16 cellular contexts compared by ENCODE assay signal in genomic region chr7:70894799-70895198, GRCh38.
DNase-seq lines count a peak whose midpoint lies in the region; ATAC-seq and TF ChIP-seq lines count a peak whose summit lies in the region.
"Had no signal": no experiment of that assay in that cellular context is flagged by ENCODE, and none has a peak within 500 bp of the region (broad histone marks: within the 10 kb centered on the region; RNA-seq: fewer than 3 reads in every experiment).

No MANE protein-coding gene starts in this region.

- WGBS in endodermal cell (ENCODE audit: insufficient coverage in 1 of 2, insufficient read length in 1 of 2), 2 experiments = 92 to 100% methylated on average over 4 to 6 of the region's 6 CpGs
- no CpG with 5 or more reads among the region's 6 CpGs for WGBS in mesendoderm (ENCODE audit: extremely low coverage, insufficient coverage, low lambda C conversion rate)

- no peak overlapping the region for H2AK5ac ChIP-seq in mesendoderm (ENCODE audit: low read length)

- H4K8ac ChIP-seq in mesendoderm (ENCODE audit: low read depth, low read length) = no peak overlapping the region

- no peaks in the 10 kb centered on the region for H3K79me2 ChIP-seq in mesendoderm (ENCODE audit: control insufficient read depth, insufficient read depth, low read length)

- DNase-seq in endodermal cell (peak; percentile 83), mesendoderm (no peak), amniotic stem cell (lab: John Stamatoyannopoulos, UW) (no peak), mesenteric fat pad (ENCODE audit: low spot score) (no peak)
- DNase-seq: CD8-positive, alpha-beta T cell; COR-L47; DMS153; DMS79 treated with DMSO at 0.1 percent for 48 hours; GOT3; HCEC 1CT; HFFc6 had no signal

- peaks cover 26% of the 10 kb centered on the region for H3K4me1 Mint-ChIP-seq in endodermal cell
- H3K4me1 Mint-ChIP-seq: CD14-positive monocyte had no signal

- H3K9me3 Mint-ChIP-seq in endodermal cell = peaks cover 47% of the 10 kb centered on the region

- no peak for TF ChIP-seq CTCF in endodermal cell (conservative IDR thresholded peaks at IDR 0.05)

- no peaks in the 10 kb centered on the region for H3K36me3 ChIP-seq in HUES48 (ENCODE audit: control insufficient read depth, insufficient read depth, low read length)
- no peaks in the 10 kb centered on the region for H3K36me3 ChIP-seq in endodermal cell (ENCODE audit: control insufficient read depth, insufficient read depth, low read length)
- no peaks in the 10 kb centered on the region for H3K36me3 ChIP-seq in mesendoderm (ENCODE audit: control insufficient read depth, insufficient read depth, low read length)

- no peak overlapping the region for H3K4me3 ChIP-seq in HUES48 (ENCODE audit: low read depth, low read length)
- H3K4me3 ChIP-seq in endodermal cell (ENCODE audit: low read length) = no peak overlapping the region
- no peak overlapping the region for H3K4me3 ChIP-seq in mesendoderm (ENCODE audit: low read length)
- H3K4me3 ChIP-seq: A549 had no signal

- no peaks in the 10 kb centered on the region for H3K79me1 ChIP-seq in mesendoderm (ENCODE audit: low read length)

- peak overlapping the region; percentile 36 for H3K56ac ChIP-seq in mesendoderm (ENCODE audit: low read length)

- H3K27me3 ChIP-seq in HUES48 (ENCODE audit: control insufficient read depth, insufficient read depth, low read length) (no peaks in the 10 kb centered on the region), endodermal cell (ENCODE audit: control insufficient read depth, insufficient read depth, low read length, poor library complexity, severe bottlenecking) (no peaks in the 10 kb centered on the region), mesendoderm (ENCODE audit: insufficient read depth, low read length, poor library complexity) (no peaks in the 10 kb centered on the region)

- no peak overlapping the region for H2BK5ac ChIP-seq in mesendoderm (ENCODE audit: low read length)

- H4K5ac ChIP-seq in mesendoderm (ENCODE audit: low read length) = no peak overlapping the region

- peaks cover 11% of the 10 kb centered on the region for H3K36me3 Mint-ChIP-seq in endodermal cell (ENCODE audit: low read depth)
- H3K36me3 Mint-ChIP-seq: CD14-positive monocyte; CD8-positive, alpha-beta T cell had no signal

- no peak overlapping the region for H2BK120ac ChIP-seq in mesendoderm (ENCODE audit: low read depth, low read length)

- H2BK15ac ChIP-seq in mesendoderm (replicated peaks; ENCODE audit: low read depth) = no peak overlapping the region

- H3K23ac ChIP-seq in mesendoderm (ENCODE audit: low read length) = no peak overlapping the region

- ATAC-seq in GM18909 (IDR thresholded peaks at IDR 0.05; ENCODE audit: poor library complexity, unreplicated experiment) = no peak
- no peak for ATAC-seq in HG03432 (IDR thresholded peaks at IDR 0.05; ENCODE audit: unreplicated experiment)
- ATAC-seq: A549; CD8-positive, alpha-beta T cell had no signal

- H3K27me3 Mint-ChIP-seq in endodermal cell (ENCODE audit: insufficient read depth) = no peaks in the 10 kb centered on the region

- H3K4me1 ChIP-seq in HUES48 (ENCODE audit: control insufficient read depth, insufficient read depth, low read length) (peaks cover 31% of the 10 kb centered on the region), endodermal cell (ENCODE audit: control insufficient read depth, insufficient read depth, low read length) (peaks cover 9% of the 10 kb centered on the region), mesendoderm (ENCODE audit: control insufficient read depth, low read depth, low read length) (no peaks in the 10 kb centered on the region)
- H3K4me1 ChIP-seq: A549 had no signal

- peaks cover 14% of the 10 kb centered on the region for H3K9me3 ChIP-seq in HUES48 (ENCODE audit: control insufficient read depth, insufficient read depth, low read length)
- H3K9me3 ChIP-seq in endodermal cell (ENCODE audit: control insufficient read depth, low read length) = peaks cover 37% of the 10 kb centered on the region
- H3K9me3 ChIP-seq: A549 had no signal

- H3K4me3 Mint-ChIP-seq in endodermal cell = peak overlapping the region; percentile 1
- H3K4me3 Mint-ChIP-seq: CD14-positive monocyte; CD8-positive, alpha-beta T cell; HFFc6 had no signal

- peak overlapping the region; percentile 4 for H3K18ac ChIP-seq in mesendoderm (ENCODE audit: low read length)

- peak overlapping the region; percentile 5 for H3K4ac ChIP-seq in mesendoderm (ENCODE audit: low read depth, low read length)

- H3K27ac ChIP-seq in HUES48 (ENCODE audit: low read depth, low read length) (peak overlapping the region; percentile 92), endodermal cell (ENCODE audit: low read depth, low read length) (no peak overlapping the region), mesendoderm (ENCODE audit: low read depth, low read length) (no peak overlapping the region)
- H3K27ac ChIP-seq: A549 had no signal

- H3K9ac ChIP-seq in HUES48 (ENCODE audit: low read depth, low read length) = no peak overlapping the region
- no peak overlapping the region for H3K9ac ChIP-seq in endodermal cell (ENCODE audit: extremely low read depth, low read length, poor library complexity, severe bottlenecking)
- no peak overlapping the region for H3K9ac ChIP-seq in mesendoderm (ENCODE audit: low read length)

- peak overlapping the region; percentile 72 for H3K27ac Mint-ChIP-seq in endodermal cell
- H3K27ac Mint-ChIP-seq: CD14-positive monocyte; CD8-positive, alpha-beta T cell; HFFc6 had no signal

- H3K4me2 ChIP-seq in mesendoderm (ENCODE audit: low read length) = no peak overlapping the region
- H3K4me2 ChIP-seq: A549 had no signal
